In genomic region chr2:97658691-97659157, GRCh38 we compare ENCODE assay signal across 28 cellular contexts. TPM values are rescaled to one million over a fixed set of nuclear protein-coding genes. Genes with fewer than 3 reads are reported as not detected.
A peak's percentile ranks its signal among the peaks of the same experiment; 100 is the strongest.
DNase-seq lines count a peak whose midpoint lies in the region; ATAC-seq and FAIRE-seq lines count a peak whose summit lies in the region.
"Had no signal": no experiment of that assay in that cellular context is flagged by ENCODE, and none has a peak within 500 bp of the region (broad histone marks: within the 10 kb centered on the region; RNA-seq: fewer than 3 reads in every experiment).

No MANE protein-coding gene starts in this region.

- H3K9me3 Mint-ChIP-seq in activated naive CD4-positive, alpha-beta T cell treated with anti-CD3 and anti-CD28 coated beads, Interleukin-2, amount 50 U/mL, for 24 hours: no peaks in the 10 kb centered on the region
- H3K9me3 Mint-ChIP-seq in activated T-helper 17 cell treated with anti-CD3 and anti-CD28 coated beads, Interleukin-2, amount 50 U/mL, for 72 hours: no peaks in the 10 kb centered on the region
- no peaks in the 10 kb centered on the region for H3K9me3 Mint-ChIP-seq in stimulated activated effector memory CD8-positive, alpha-beta T cell treated with anti-CD3 and anti-CD28 coated beads, Interleukin-12 subunit alpha, Interleukin-12 subunit beta, amount 100 ng/mL, for 72 hours
- H3K9me3 Mint-ChIP-seq: CD8-positive, alpha-beta T cell had no signal

- peak overlapping the region; percentile 46 for H3K27ac Mint-ChIP-seq in activated naive CD4-positive, alpha-beta T cell treated with anti-CD3 and anti-CD28 coated beads, Interleukin-2, amount 50 U/mL, for 24 hours
- peak overlapping the region; percentile 66 for H3K27ac Mint-ChIP-seq in activated T-helper 17 cell treated with anti-CD3 and anti-CD28 coated beads, Interleukin-2, amount 50 U/mL, for 72 hours
- H3K27ac Mint-ChIP-seq in stimulated activated effector memory CD8-positive, alpha-beta T cell treated with anti-CD3 and anti-CD28 coated beads, Interleukin-12 subunit alpha, Interleukin-12 subunit beta, amount 100 ng/mL, for 72 hours: peak overlapping the region; percentile 71
- H3K27ac Mint-ChIP-seq: CD8-positive, alpha-beta T cell; GM23338; HFFc6 had no signal

- FAIRE-seq in frontal cortex (lab: Jason Lieb, UNC): no peak
- FAIRE-seq: A549, GM12891, HTR-8/SVneo had no signal

- H3K4me3 Mint-ChIP-seq in activated naive CD4-positive, alpha-beta T cell treated with anti-CD3 and anti-CD28 coated beads, Interleukin-2, amount 50 U/mL, for 24 hours: no peak overlapping the region
- no peak overlapping the region for H3K4me3 Mint-ChIP-seq in activated T-helper 17 cell treated with anti-CD3 and anti-CD28 coated beads, Interleukin-2, amount 50 U/mL, for 72 hours
- H3K4me3 Mint-ChIP-seq in stimulated activated effector memory CD8-positive, alpha-beta T cell treated with anti-CD3 and anti-CD28 coated beads, Interleukin-12 subunit alpha, Interleukin-12 subunit beta, amount 100 ng/mL, for 72 hours: no peak overlapping the region
- H3K4me3 Mint-ChIP-seq: CD8-positive, alpha-beta T cell; GM23338; HFFc6 had no signal

- no peaks in the 10 kb centered on the region for H3K27me3 Mint-ChIP-seq in activated naive CD4-positive, alpha-beta T cell treated with anti-CD3 and anti-CD28 coated beads, Interleukin-2, amount 50 U/mL, for 24 hours
- H3K27me3 Mint-ChIP-seq in activated T-helper 17 cell treated with anti-CD3 and anti-CD28 coated beads, Interleukin-2, amount 50 U/mL, for 72 hours: no peaks in the 10 kb centered on the region

- H3K4me1 Mint-ChIP-seq in activated naive CD4-positive, alpha-beta T cell treated with anti-CD3 and anti-CD28 coated beads, Interleukin-2, amount 50 U/mL, for 24 hours: peaks cover 21% of the 10 kb centered on the region
- H3K4me1 Mint-ChIP-seq in activated T-helper 17 cell treated with anti-CD3 and anti-CD28 coated beads, Interleukin-2, amount 50 U/mL, for 72 hours: peaks cover 25% of the 10 kb centered on the region
- H3K4me1 Mint-ChIP-seq in stimulated activated effector memory CD8-positive, alpha-beta T cell treated with anti-CD3 and anti-CD28 coated beads, Interleukin-12 subunit alpha, Interleukin-12 subunit beta, amount 100 ng/mL, for 72 hours: peaks cover 62% of the 10 kb centered on the region

- no peak for DNase-seq in activated naive CD4-positive, alpha-beta T cell treated with anti-CD3 and anti-CD28 coated beads, Interleukin-2, amount 50 U/mL, for 16 hours
- peak in 1 of 2 donors; percentile 45 for DNase-seq in stimulated activated effector memory CD8-positive, alpha-beta T cell treated with anti-CD3 and anti-CD28 coated beads, Interleukin-12 subunit alpha, Interleukin-12 subunit beta, amount 100 ng/mL, for 72 hours (ENCODE audit: low spot score in 2 of 2)
- DNase-seq in frontal cortex (ENCODE audit: low spot score in 2 of 2): no peak
- DNase-seq: C1 segment of cervical spinal cord; CD8-positive, alpha-beta T cell; DMS 273 treated with DMSO at 0.1 percent for 48 hours; DMS79; EL; GDM1; HFFc6; KG1; MG63; NCI-H1105 treated with DMSO at 0.1 percent for 48 hours; NCI-H146; NCI-H1930; NCI-H2107; NCI-H446; NCI-H524 treated with DMSO at 0.1 percent for 48 hours; NCI-H774; PC-3; SJCRH30 had no signal

- H3K36me3 Mint-ChIP-seq in activated naive CD4-positive, alpha-beta T cell treated with anti-CD3 and anti-CD28 coated beads, Interleukin-2, amount 50 U/mL, for 24 hours: peaks cover 19% of the 10 kb centered on the region
- peaks cover 91% of the 10 kb centered on the region for H3K36me3 Mint-ChIP-seq in activated T-helper 17 cell treated with anti-CD3 and anti-CD28 coated beads, Interleukin-2, amount 50 U/mL, for 72 hours (ENCODE audit: low read depth)
- peaks cover 84% of the 10 kb centered on the region for H3K36me3 Mint-ChIP-seq in stimulated activated effector memory CD8-positive, alpha-beta T cell treated with anti-CD3 and anti-CD28 coated beads, Interleukin-12 subunit alpha, Interleukin-12 subunit beta, amount 100 ng/mL, for 72 hours

- ATAC-seq in activated T-helper 17 cell treated with anti-CD3 and anti-CD28 coated beads, Interleukin-2, amount 50 U/mL, for 72 hours (replicated peaks): no peak
- ATAC-seq in stimulated activated effector memory CD8-positive, alpha-beta T cell treated with anti-CD3 and anti-CD28 coated beads, Interleukin-12 subunit alpha, Interleukin-12 subunit beta, amount 100 ng/mL, for 72 hours: no peak
- ATAC-seq: A549; CD8-positive, alpha-beta T cell; GM23338; PC-3; SK-N-SH treated with all-trans-retinoic acid at 6 μM for 48 hours had no signal

RNA-seq across cellular contexts. Expression of gene ACTR1B, which starts 5.1 kb away (rescaled TPM):
- total RNA-seq in activated T-helper 17 cell treated with anti-CD3 and anti-CD28 coated beads, Interleukin-2, amount 50 U/mL, for 72 hours: 100 to 1,000 TPM in 1 of 2 donors, 10 to 100 TPM in 1; 68.7 to 148 TPM
- total RNA-seq in frontal cortex: 28.9 TPM

RNA-seq across cellular contexts. Expression of gene C2orf92, which starts 10.8 kb away (rescaled TPM):
- 10 to 100 TPM; 12.0 to 51.2 TPM for total RNA-seq in activated T-helper 17 cell treated with anti-CD3 and anti-CD28 coated beads, Interleukin-2, amount 50 U/mL, for 72 hours
- 3.3 TPM for total RNA-seq in frontal cortex

RNA-seq across cellular contexts. Expression of gene COX5B, which starts 12.9 kb away (rescaled TPM):
- total RNA-seq in activated T-helper 17 cell treated with anti-CD3 and anti-CD28 coated beads, Interleukin-2, amount 50 U/mL, for 72 hours: 100 to 1,000 TPM; 218 to 235 TPM
- total RNA-seq in frontal cortex: 351 TPM

RNA-seq across cellular contexts. Expression of gene ZAP70, which starts 54.7 kb away (rescaled TPM):
- total RNA-seq in activated T-helper 17 cell treated with anti-CD3 and anti-CD28 coated beads, Interleukin-2, amount 50 U/mL, for 72 hours: 100 to 1,000 TPM; 176 to 233 TPM
- total RNA-seq in frontal cortex: 0.82 TPM
- total RNA-seq: HFFc6, PC-3 had no signal
